Comparison of ENCODE assay signal across 1 cellular context in genomic region chr13:95896302-95896701, GRCh38.
TF ChIP-seq lines count a peak whose summit lies in the region.

No MANE protein-coding gene starts in this region.

TF ChIP-seq in K562, 482 proteins besides CTCF, POLR2A, EP300 and RAD21:
- TF ChIP-seq MYBL2 (IDR thresholded peaks at IDR 0.05; ENCODE audit: low read depth) (peak; percentile 24; the same call in 1 of the 2 replicates), MYBL2 (CRISPR knock-in tag; IDR thresholded peaks at IDR 0.05; ENCODE audit: borderline replicate concordance) (no peak), GATAD2A (IDR thresholded peaks at IDR 0.05) (no peak), FOSL1 (tag; conservative IDR thresholded peaks at IDR 0.05) (peak; percentile 27; the same call in 1 of the 2 replicates), DPF2 (IDR thresholded peaks at IDR 0.05) (peak; percentile 52), HSF4 (CRISPR knock-in tag; IDR thresholded peaks at IDR 0.05; ENCODE audit: borderline replicate concordance) (no peak), ILK (tag; IDR thresholded peaks at IDR 0.05; ENCODE audit: borderline replicate concordance, low read depth) (no peak), ZNF592 (IDR thresholded peaks at IDR 0.05) (0 out of 2 replicates have a peak, but pooled peaks have one; percentile 54), SOX6 (IDR thresholded peaks at IDR 0.05) (0 out of 2 replicates have a peak, but pooled peaks have one; percentile 37), ZNF217 (CRISPR knock-in tag; IDR thresholded peaks at IDR 0.05) (no peak), CREB3L1 (IDR thresholded peaks at IDR 0.05; ENCODE audit: borderline replicate concordance, low read depth) (no peak), ZNF79 (CRISPR knock-in tag; IDR thresholded peaks at IDR 0.05; ENCODE audit: low read depth) (0 out of 2 replicates have a peak, but pooled peaks have one; percentile 21), JUND (IDR thresholded peaks at IDR 0.05; ENCODE audit: borderline replicate concordance, low read depth, low read length) (peak; percentile 30; the same call in 1 of the 2 replicates), JUND (tag; IDR thresholded peaks at IDR 0.05; ENCODE audit: borderline replicate concordance, low read depth, low read length) (no peak), BRD9 (IDR thresholded peaks at IDR 0.05; ENCODE audit: low read depth, partially characterized antibody) (no peak), COPS2 (conservative IDR thresholded peaks at IDR 0.05) (no peak), GATA2 (CRISPR knock-in tag; IDR thresholded peaks at IDR 0.05) (no peak), ZNF75A (CRISPR knock-in tag; IDR thresholded peaks at IDR 0.05) (no peak), ZNF263 (CRISPR knock-in tag; IDR thresholded peaks at IDR 0.05; ENCODE audit: borderline replicate concordance) (no peak), NKRF (IDR thresholded peaks at IDR 0.05; ENCODE audit: borderline replicate concordance) (no peak), CREB5 (CRISPR knock-in tag; IDR thresholded peaks at IDR 0.05) (no peak), MAFK (IDR thresholded peaks at IDR 0.05; ENCODE audit: low read length) (peak; percentile 49; the same call in 1 of the 2 replicates), C11orf30 (IDR thresholded peaks at IDR 0.05; ENCODE audit: low read depth) (peak; percentile 77), ARID1B (IDR thresholded peaks at IDR 0.05) (peak; percentile 33; the same call in 1 of the 2 replicates), PHF21A (IDR thresholded peaks at IDR 0.05; ENCODE audit: borderline replicate concordance, low read depth) (no peak), MAFF (IDR thresholded peaks at IDR 0.05; ENCODE audit: low read length) (peak; percentile 68; the same call in 1 of the 2 replicates), ZFP1 (CRISPR knock-in tag; IDR thresholded peaks at IDR 0.05) (peak; percentile 47; the same call in 1 of the 2 replicates), SMARCA4 (IDR thresholded peaks at IDR 0.05) (peak; percentile 63), MAFG (tag; conservative IDR thresholded peaks at IDR 0.05) (peak; percentile 81), NFE2 (IDR thresholded peaks at IDR 0.05; ENCODE audit: low read depth) (peak; percentile 91), ZNF316 (IDR thresholded peaks at IDR 0.05) (peak; percentile 83)
TF ChIP-seq in K562: peak in this region for 16.
